ENCODE assay signal across 8 cellular contexts in genomic region chr1:100132566-100133477, GRCh38. TPM values are rescaled to one million over a fixed set of nuclear protein-coding genes. Genes with fewer than 3 reads are reported as not detected.
DNase-seq lines count a peak whose midpoint lies in the region; ATAC-seq and TF ChIP-seq lines count a peak whose summit lies in the region.

A gene with protein sequence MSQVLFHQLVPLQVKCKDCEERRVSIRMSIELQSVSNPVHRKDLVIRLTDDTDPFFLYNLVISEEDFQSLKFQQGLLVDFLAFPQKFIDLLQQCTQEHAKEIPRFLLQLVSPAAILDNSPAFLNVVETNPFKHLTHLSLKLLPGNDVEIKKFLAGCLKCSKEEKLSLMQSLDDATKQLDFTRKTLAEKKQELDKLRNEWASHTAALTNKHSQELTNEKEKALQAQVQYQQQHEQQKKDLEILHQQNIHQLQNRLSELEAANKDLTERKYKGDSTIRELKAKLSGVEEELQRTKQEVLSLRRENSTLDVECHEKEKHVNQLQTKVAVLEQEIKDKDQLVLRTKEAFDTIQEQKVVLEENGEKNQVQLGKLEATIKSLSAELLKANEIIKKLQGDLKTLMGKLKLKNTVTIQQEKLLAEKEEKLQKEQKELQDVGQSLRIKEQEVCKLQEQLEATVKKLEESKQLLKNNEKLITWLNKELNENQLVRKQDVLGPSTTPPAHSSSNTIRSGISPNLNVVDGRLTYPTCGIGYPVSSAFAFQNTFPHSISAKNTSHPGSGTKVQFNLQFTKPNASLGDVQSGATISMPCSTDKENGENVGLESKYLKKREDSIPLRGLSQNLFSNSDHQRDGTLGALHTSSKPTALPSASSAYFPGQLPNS (minus strand): TSS chr1:100132930. CDS start chr1:100132814, 116 bp downstream.
Gene TRMT13 (plus strand): TSS chr1:100133163. CDS start chr1:100133169, 6 bp downstream.

- H3K9me3 Mint-ChIP-seq in type B pancreatic cell: no peaks in the 10 kb centered on the region

- no CpG with 5 or more reads among the region's 57 CpGs for WGBS in trophoblast cell (ENCODE audit: extremely low coverage, insufficient coverage, insufficient read length)

- H3K4ac ChIP-seq in trophoblast cell (ENCODE audit: low read depth, low read length): peak within 1 kb of the TSS; percentile 83

- H3K79me1 ChIP-seq in trophoblast cell (ENCODE audit: low read length): peaks cover 6% of the 10 kb centered on the region

- H3K4me3 ChIP-seq in GM12875 (ENCODE audit: low read depth, low read length) (peak within 1 kb of the TSS; percentile 94), adipocyte (ENCODE audit: low read length) (peak within 1 kb of the TSS; percentile 93), trophoblast cell (ENCODE audit: low read depth, low read length) (peak within 1 kb of the TSS; percentile 84)

- H4K12ac ChIP-seq in trophoblast cell (ENCODE audit: low read depth, low read length): peak within 1 kb of the TSS; percentile 81

- peak within 1 kb of the TSS; percentile 22 for H3K27ac ChIP-seq in trophoblast cell (ENCODE audit: low read depth, low read length)

- H3K27me3 ChIP-seq in adipocyte (replicated peaks; ENCODE audit: control insufficient read depth, insufficient read depth, low read length): no peaks in the 10 kb centered on the region
- H3K27me3 ChIP-seq in trophoblast cell (ENCODE audit: insufficient read depth, low read length): no peaks in the 10 kb centered on the region

- H3K36me3 ChIP-seq in adipocyte (ENCODE audit: control insufficient read depth, insufficient read depth, low read length, severe bottlenecking) (peaks cover 12% of the 10 kb centered on the region), trophoblast cell (ENCODE audit: control insufficient read depth in 1 of 2, insufficient read depth in 2 of 2, low read length in 2 of 2) (peaks cover 4 to 8% of the 10 kb centered on the region in 2 experiments)

- H3K27ac Mint-ChIP-seq in type B pancreatic cell: peak within 1 kb of the TSS; percentile 97

- H3K9me3 ChIP-seq in adipocyte (ENCODE audit: control insufficient read depth, low read length) (no peaks in the 10 kb centered on the region), trophoblast cell (ENCODE audit: insufficient read depth, low read depth, low read length) (no peaks in the 10 kb centered on the region)

- H3K4me3 Mint-ChIP-seq in type B pancreatic cell: peak within 1 kb of the TSS; percentile 97

- peak within 1 kb of the TSS; percentile 92 for H4K8ac ChIP-seq in trophoblast cell (ENCODE audit: low read depth, low read length)

- H3K4me1 ChIP-seq in adipocyte (ENCODE audit: control insufficient read depth, insufficient read depth, low read length) (peaks cover 22% of the 10 kb centered on the region), trophoblast cell (ENCODE audit: control insufficient read depth in 1 of 2, insufficient read depth in 2 of 2, low read length in 2 of 2) (peaks cover 0 to 1% of the 10 kb centered on the region in 2 experiments)

- peak within 1 kb of the TSS; percentile 45 for H3K18ac ChIP-seq in trophoblast cell (ENCODE audit: low read length)

- no peak within 1 kb of the TSS for H2BK12ac ChIP-seq in trophoblast cell (ENCODE audit: low read length)

- H3K9ac ChIP-seq in adipocyte (ENCODE audit: low read length) (peak within 1 kb of the TSS; percentile 89), trophoblast cell (ENCODE audit: low read length) (peak within 1 kb of the TSS; percentile 30)

- H3K23ac ChIP-seq in trophoblast cell (ENCODE audit: low read length): no peak within 1 kb of the TSS

- peak within 1 kb of the TSS; percentile 70 for H3K4me2 ChIP-seq in trophoblast cell (ENCODE audit: low read length)

- intact Hi-C loops in cardiac septum (cut with DNase I): loop anchor here (2.0 to 10.0 kb wide), 7 partner anchors 94 to 762 kb away; partner anchors contain the start of genes CDC14A, DBT, EXTL2 and RTCA

- H3K27me3 Mint-ChIP-seq in type B pancreatic cell: no peaks in the 10 kb centered on the region

- H2AK5ac ChIP-seq in trophoblast cell (ENCODE audit: low read length): peak within 1 kb of the TSS; percentile 46

- H3K4me1 Mint-ChIP-seq in type B pancreatic cell (ENCODE audit: unreplicated experiment): peaks cover 29% of the 10 kb centered on the region

- H2AFZ ChIP-seq in trophoblast cell (ENCODE audit: insufficient read depth, low read length, poor library complexity): peak within 1 kb of the TSS; percentile 97

- ATAC-seq in HG02798 (IDR thresholded peaks at IDR 0.05; ENCODE audit: poor library complexity, unreplicated experiment): peak; percentile 93

- H4K91ac ChIP-seq in trophoblast cell (ENCODE audit: low read depth, low read length): peak within 1 kb of the TSS; percentile 59

- no peaks in the 10 kb centered on the region for H3K36me3 Mint-ChIP-seq in type B pancreatic cell

- peak within 1 kb of the TSS; percentile 70 for H2BK120ac ChIP-seq in trophoblast cell (ENCODE audit: insufficient read depth, low read length, poor library complexity)

- no peak for TF ChIP-seq CTCF in GM12875 (IDR thresholded peaks at IDR 0.05; ENCODE audit: borderline replicate concordance, insufficient read depth, low read depth, low read length)
- peak; percentile 36 for TF ChIP-seq CTCF in type B pancreatic cell (conservative IDR thresholded peaks at IDR 0.05)

- H3K14ac ChIP-seq in trophoblast cell (ENCODE audit: low read length): peak within 1 kb of the TSS; percentile 63

- H3K79me2 ChIP-seq in trophoblast cell (ENCODE audit: control insufficient read depth, insufficient read depth, low read length, poor library complexity): peaks cover 10% of the 10 kb centered on the region

- H2BK5ac ChIP-seq in trophoblast cell (ENCODE audit: low read depth, low read length, poor library complexity): peak within 1 kb of the TSS; percentile 43

- peak; percentile 95 for DNase-seq in NCI-H1436 (lab: John Stamatoyannopoulos, UW)
- DNase-seq in T follicular helper cell (ENCODE audit: low read depth): peak; percentile 93
- DNase-seq in adipocyte (ENCODE audit: low read depth): peak; percentile 98
- peak; percentile 99 for DNase-seq in cardiac septum (ENCODE audit: low spot score)
- DNase-seq in trophoblast cell: peak; percentile 95 to 98
- DNase-seq in type B pancreatic cell (ENCODE audit: extremely low spot score, unreplicated experiment): peak; percentile 93

RNA-seq across cellular contexts. Expression of the first gene that starts in this region (rescaled TPM):
- total RNA-seq in cardiac septum: 1.2 TPM
- 7.6 and 7.7 TPM in 2 replicates for polyA plus RNA-seq in trophoblast cell (2013)
- total RNA-seq in type B pancreatic cell (ENCODE audit: low replicate concordance): 4.2 and 9.2 TPM in 2 replicates

RNA-seq across cellular contexts. Expression of gene TRMT13, which starts in this region (rescaled TPM):
- total RNA-seq in cardiac septum (8.1 TPM), type B pancreatic cell (ENCODE audit: low replicate concordance) (13.9 and 25.1 TPM in 2 replicates)
- 6.4 and 7.5 TPM in 2 replicates for polyA plus RNA-seq in trophoblast cell (2013)

Comparison
In these comparisons a context has a peak if more than half of its experiments do, and no peak if none do; other contexts are left out.
1. Peak in every context shown above with its lines: DNase-seq, ATAC-seq, H3K4me3 ChIP-seq and H3K27ac ChIP-seq.